ENCODE assay signal across 8 cellular contexts in genomic region chr6:31547727-31548422, GRCh38. TPM values are rescaled to one million over a fixed set of nuclear protein-coding genes. Genes with fewer than 3 reads are reported as not detected.
DNase-seq lines count a peak whose midpoint lies in the region; ATAC-seq, FAIRE-seq and TF ChIP-seq lines count a peak whose summit lies in the region.

No MANE protein-coding gene starts in this region.

- H3K9me3 ChIP-seq in adipocyte (ENCODE audit: control insufficient read depth, low read length) (no peaks in the 10 kb centered on the region), kidney (ENCODE audit: control insufficient read depth in 1 of 2, low read length in 2 of 2) (no peaks in the 10 kb centered on the region)

- peaks cover 29% of the 10 kb centered on the region for H3K36me3 Mint-ChIP-seq in activated CD4-positive, alpha-beta T cell treated with anti-CD3 and anti-CD28 coated beads for 36 hours (ENCODE audit: low read depth)

- H3K27me3 Mint-ChIP-seq in activated CD4-positive, alpha-beta T cell treated with anti-CD3 and anti-CD28 coated beads for 36 hours = no peaks in the 10 kb centered on the region

- CTCF ChIA-PET in activated CD4-positive, alpha-beta T cell treated with anti-CD3 and anti-CD28 coated beads for 36 hours (lab: Charles Lee) = interaction anchor here (0.6 to 15.4 kb wide), 14 partner anchors 8 to 190 kb away, joined by 3 to 658 read pairs (median 4); partner anchors contain the start of genes CLIC1, LST1, LTA and LTB

- H3K27ac ChIP-seq in kidney (ENCODE audit: low read depth in 2 of 2, low read length in 2 of 2) (peak overlapping the region; percentile 73 to 90), temporal lobe (ENCODE audit: low read depth, low read length) (peak overlapping the region; percentile 80)

- H3K4me3 ChIP-seq in adipocyte (ENCODE audit: low read length) = peak overlapping the region; percentile 84
- peak overlapping the region; percentile 47 to 64 for H3K4me3 ChIP-seq in kidney (ENCODE audit: low read length in 2 of 2)

- no peak for FAIRE-seq in kidney (lab: Jason Lieb, UNC)

- DNase-seq in activated CD4-positive, alpha-beta T cell treated with anti-CD3 and anti-CD28 coated beads for 36 hours = no peak
- no peak for DNase-seq in activated CD4-positive, alpha-beta T cell treated with anti-CD3 and anti-CD28 coated beads for 4 hours
- DNase-seq in adipocyte (ENCODE audit: low read depth) (no peak), kidney (peak; percentile 87), NCI-H2196 treated with DMSO at 0.1 percent for 48 hours (lab: John Stamatoyannopoulos, UW; ENCODE audit: unreplicated experiment) (no peak), GM03348 (ENCODE audit: low spot score) (no peak)

- intact Hi-C loops in activated CD4-positive, alpha-beta T cell treated with anti-CD3 and anti-CD28 coated beads for 36 hours (cut with DNase I, micrococcal nuclease) = loop anchor here (1.0 to 10.0 kb wide), 17 partner anchors 24 to 933 kb away; partner anchors contain the start of genes PRRC2A (in 2 of the 2), ABHD16A (in 1 of the 2), ATF6B (in 1 of the 2) and BAG6 (in 1 of the 2)
- intact Hi-C loops in kidney (cut with DNase I) = no loop called here

- H3K4me1 ChIP-seq in adipocyte (ENCODE audit: control insufficient read depth, insufficient read depth, low read length) = peaks cover 13% of the 10 kb centered on the region
- H3K4me1 ChIP-seq in kidney (ENCODE audit: control insufficient read depth in 1 of 2, insufficient read depth in 1 of 2, low read depth in 1 of 2, low read length in 2 of 2) = peaks cover 10 to 14% of the 10 kb centered on the region in 2 donors

- peak overlapping the region; percentile 97 for H3K27ac Mint-ChIP-seq in activated CD4-positive, alpha-beta T cell treated with anti-CD3 and anti-CD28 coated beads for 36 hours

- H3K4me1 Mint-ChIP-seq in activated CD4-positive, alpha-beta T cell treated with anti-CD3 and anti-CD28 coated beads for 36 hours = peaks cover 49% of the 10 kb centered on the region

- no peak for ATAC-seq in activated CD4-positive, alpha-beta T cell treated with anti-CD3 and anti-CD28 coated beads for 36 hours
- ATAC-seq in HG02885 (IDR thresholded peaks at IDR 0.05; ENCODE audit: poor library complexity, unreplicated experiment) = no peak

- H3K36me3 ChIP-seq in adipocyte (ENCODE audit: control insufficient read depth, insufficient read depth, low read length, severe bottlenecking) (peaks cover 23% of the 10 kb centered on the region), kidney (ENCODE audit: control insufficient read depth in 1 of 2, insufficient read depth in 2 of 2, low read length in 2 of 2) (peaks cover 5 to 10% of the 10 kb centered on the region in 2 donors)

- TF ChIP-seq CTCF in kidney (IDR thresholded peaks at IDR 0.05; ENCODE audit: borderline replicate concordance, extremely low read depth, insufficient read depth) = no peak

- H3K9ac ChIP-seq in adipocyte (ENCODE audit: low read length) (peak overlapping the region; percentile 91), kidney (ENCODE audit: low read length in 2 of 2) (peak overlapping the region; percentile 1 to 87)

- POLR2A ChIA-PET in activated CD4-positive, alpha-beta T cell treated with anti-CD3 and anti-CD28 coated beads for 36 hours (lab: Charles Lee) = interaction anchor here (0.6 to 2.3 kb wide), 8 partner anchors 11 to 259 kb away, joined by 3 to 12 read pairs (median 6); partner anchors contain the start of genes NCR3 and TNF

- H3K27me3 ChIP-seq in adipocyte (replicated peaks; ENCODE audit: control insufficient read depth, insufficient read depth, low read length) = no peaks in the 10 kb centered on the region

- H3K9me3 Mint-ChIP-seq in activated CD4-positive, alpha-beta T cell treated with anti-CD3 and anti-CD28 coated beads for 36 hours (ENCODE audit: low read depth) = no peaks in the 10 kb centered on the region

- H3K4me3 Mint-ChIP-seq in activated CD4-positive, alpha-beta T cell treated with anti-CD3 and anti-CD28 coated beads for 36 hours = peak overlapping the region; percentile 89

RNA-seq across cellular contexts. Expression of gene NFKBIL1, which starts 0.5 kb away (rescaled TPM):
- total RNA-seq in activated CD4-positive, alpha-beta T cell treated with anti-CD3 and anti-CD28 coated beads for 36 hours = 10 to 100 TPM; 18.1 to 19.0 TPM
- total RNA-seq in kidney (20.0 TPM), temporal lobe (10.6 TPM)
- polyA plus RNA-seq in kidney (ENCODE audit: insufficient read depth, low read depth, low replicate concordance) = 28.2 TPM

RNA-seq across cellular contexts. Expression of gene ATP6V1G2, which starts 1.5 kb away (rescaled TPM):
- 1 to 10 TPM; 1.9 to 2.1 TPM for total RNA-seq in activated CD4-positive, alpha-beta T cell treated with anti-CD3 and anti-CD28 coated beads for 36 hours
- total RNA-seq in kidney = 1.2 TPM
- polyA plus RNA-seq in kidney (ENCODE audit: insufficient read depth, low read depth, low replicate concordance) = 6.0 TPM
- 57.5 TPM for total RNA-seq in temporal lobe

RNA-seq across cellular contexts. Expression of gene DDX39B, which starts 6.1 kb away (rescaled TPM):
- 100 to 1,000 TPM; 517 to 569 TPM for total RNA-seq in activated CD4-positive, alpha-beta T cell treated with anti-CD3 and anti-CD28 coated beads for 36 hours
- total RNA-seq in kidney = 295 TPM
- 183 TPM for polyA plus RNA-seq in kidney (ENCODE audit: insufficient read depth, low read depth, low replicate concordance)
- 230 TPM for total RNA-seq in temporal lobe

RNA-seq across cellular contexts. Expression of gene MCCD1, which starts 19.1 kb away (rescaled TPM):
- not detected for total RNA-seq in activated CD4-positive, alpha-beta T cell treated with anti-CD3 and anti-CD28 coated beads for 36 hours
- total RNA-seq in kidney (3.5 TPM), temporal lobe (not detected)
- 325 TPM for polyA plus RNA-seq in kidney (ENCODE audit: insufficient read depth, low read depth, low replicate concordance)

RNA-seq across cellular contexts. Expression of gene LTA, which starts 24.2 kb away (rescaled TPM):
- total RNA-seq in activated CD4-positive, alpha-beta T cell treated with anti-CD3 and anti-CD28 coated beads for 36 hours = 100 to 1,000 TPM; 396 to 570 TPM
- total RNA-seq in kidney (0.35 TPM), temporal lobe (not detected)
- not detected for polyA plus RNA-seq in kidney (ENCODE audit: insufficient read depth, low read depth, low replicate concordance)

Comparison
In these comparisons a context has a peak if more than half of its experiments do, and no peak if none do; other contexts are left out.
1. RNA of gene ATP6V1G2, which starts 1.5 kb away (total RNA-seq): 57.5 TPM in temporal lobe (single experiment); 1.9 to 2.1 TPM in activated CD4-positive, alpha-beta T cell treated with anti-CD3 and anti-CD28 coated beads for 36 hours and 1.2 TPM in kidney (single experiment); every median in the first group is over 10 times any median in the second.